Comparison of ENCODE assay signal across 1 cellular context in the genomic region with DNA sequence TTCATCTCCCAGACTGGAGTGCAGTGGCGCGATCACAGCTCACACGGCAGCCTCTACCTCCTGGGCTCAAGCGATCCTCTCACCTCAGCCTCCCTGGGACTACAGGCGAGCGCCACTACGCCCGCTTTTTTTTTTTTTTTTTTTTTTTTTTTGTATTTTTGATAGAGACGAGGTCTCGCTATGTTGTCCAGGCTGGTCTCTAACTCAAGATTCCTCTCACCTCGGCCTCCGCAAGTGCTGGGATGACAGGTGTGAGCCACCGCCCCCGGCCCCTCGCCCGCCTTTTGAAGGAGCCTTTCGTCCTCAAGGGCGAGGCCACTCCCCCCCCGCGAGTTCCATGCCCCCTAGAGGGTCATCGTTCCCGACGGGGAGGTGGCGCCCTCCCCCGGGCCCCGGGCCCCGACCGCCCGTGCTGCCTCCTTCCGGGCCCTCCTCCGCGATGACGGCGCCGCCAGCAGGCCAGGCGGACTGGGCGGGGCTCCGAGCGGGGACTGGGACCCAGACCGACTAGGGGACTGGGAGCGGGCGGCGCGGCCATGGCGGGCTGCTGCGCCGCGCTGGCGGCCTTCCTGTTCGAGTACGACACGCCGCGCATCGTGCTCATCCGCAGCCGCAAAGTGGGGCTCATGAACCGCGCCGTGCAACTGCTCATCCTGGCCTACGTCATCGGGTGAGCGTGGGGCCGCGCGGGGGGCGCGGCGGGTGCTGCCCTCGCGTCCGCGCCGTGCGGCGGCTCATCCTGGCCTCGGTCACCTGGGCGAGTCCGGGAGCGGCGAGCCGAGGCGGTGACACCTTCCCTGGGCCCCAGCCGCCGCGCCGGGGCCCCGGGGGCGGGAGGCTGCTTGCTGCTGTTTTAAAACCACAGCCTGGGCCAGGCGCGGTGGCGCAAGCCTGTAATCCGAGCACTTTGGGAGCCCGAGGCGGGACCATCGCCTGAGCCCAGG.
TF ChIP-seq lines count a peak whose summit lies in the region.

Gene P2RX4 (plus strand): TSS at position 501 of the 944 bp plus-strand sequence. CDS start 36 bp downstream, at position 537.

TF ChIP-seq in HepG2, 621 proteins besides CTCF, POLR2A, EP300 and RAD21 (continued from another document and continues in another):
- TF ChIP-seq, protein P1, sequence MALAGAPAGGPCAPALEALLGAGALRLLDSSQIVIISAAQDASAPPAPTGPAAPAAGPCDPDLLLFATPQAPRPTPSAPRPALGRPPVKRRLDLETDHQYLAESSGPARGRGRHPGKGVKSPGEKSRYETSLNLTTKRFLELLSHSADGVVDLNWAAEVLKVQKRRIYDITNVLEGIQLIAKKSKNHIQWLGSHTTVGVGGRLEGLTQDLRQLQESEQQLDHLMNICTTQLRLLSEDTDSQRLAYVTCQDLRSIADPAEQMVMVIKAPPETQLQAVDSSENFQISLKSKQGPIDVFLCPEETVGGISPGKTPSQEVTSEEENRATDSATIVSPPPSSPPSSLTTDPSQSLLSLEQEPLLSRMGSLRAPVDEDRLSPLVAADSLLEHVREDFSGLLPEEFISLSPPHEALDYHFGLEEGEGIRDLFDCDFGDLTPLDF (CRISPR knock-in tag; IDR thresholded peaks at IDR 0.05), result peak; percentile 25; the same call in 1 of the 2 replicates
- TF ChIP-seq ZFP36L1 (CRISPR knock-in tag; IDR thresholded peaks at IDR 0.05), result 0 out of 2 replicates have a peak, but pooled peaks have one; percentile 79
- TF ChIP-seq E2F5 (CRISPR knock-in tag; conservative IDR thresholded peaks at IDR 0.05), result no peak
- TF ChIP-seq KDM1A (CRISPR knock-in tag; IDR thresholded peaks at IDR 0.05), result 0 out of 2 replicates have a peak, but pooled peaks have one; percentile 0
- peak; percentile 81; the same call in 1 of the 2 replicates for TF ChIP-seq ARNT2 (CRISPR knock-in tag; IDR thresholded peaks at IDR 0.05; ENCODE audit: low read depth)
- peak; percentile 83 for TF ChIP-seq SPEN (CRISPR knock-in tag; IDR thresholded peaks at IDR 0.05; ENCODE audit: low read depth)
- TF ChIP-seq, protein P2, sequence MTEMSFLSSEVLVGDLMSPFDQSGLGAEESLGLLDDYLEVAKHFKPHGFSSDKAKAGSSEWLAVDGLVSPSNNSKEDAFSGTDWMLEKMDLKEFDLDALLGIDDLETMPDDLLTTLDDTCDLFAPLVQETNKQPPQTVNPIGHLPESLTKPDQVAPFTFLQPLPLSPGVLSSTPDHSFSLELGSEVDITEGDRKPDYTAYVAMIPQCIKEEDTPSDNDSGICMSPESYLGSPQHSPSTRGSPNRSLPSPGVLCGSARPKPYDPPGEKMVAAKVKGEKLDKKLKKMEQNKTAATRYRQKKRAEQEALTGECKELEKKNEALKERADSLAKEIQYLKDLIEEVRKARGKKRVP (CRISPR knock-in tag; IDR thresholded peaks at IDR 0.05), result peak in 1 of 2 experiments; percentile 34; a peak in 1 of 4 replicates
- no peak for TF ChIP-seq RARA (CRISPR knock-in tag; IDR thresholded peaks at IDR 0.05)
- peak; percentile 4; the same call in 1 of the 2 replicates for TF ChIP-seq TFAP4 (IDR thresholded peaks at IDR 0.05; ENCODE audit: borderline replicate concordance, low read depth)
- TF ChIP-seq ZNF749 (CRISPR knock-in tag; IDR thresholded peaks at IDR 0.05; ENCODE audit: borderline replicate concordance), result peak; percentile 81
- TF ChIP-seq, protein P3, sequence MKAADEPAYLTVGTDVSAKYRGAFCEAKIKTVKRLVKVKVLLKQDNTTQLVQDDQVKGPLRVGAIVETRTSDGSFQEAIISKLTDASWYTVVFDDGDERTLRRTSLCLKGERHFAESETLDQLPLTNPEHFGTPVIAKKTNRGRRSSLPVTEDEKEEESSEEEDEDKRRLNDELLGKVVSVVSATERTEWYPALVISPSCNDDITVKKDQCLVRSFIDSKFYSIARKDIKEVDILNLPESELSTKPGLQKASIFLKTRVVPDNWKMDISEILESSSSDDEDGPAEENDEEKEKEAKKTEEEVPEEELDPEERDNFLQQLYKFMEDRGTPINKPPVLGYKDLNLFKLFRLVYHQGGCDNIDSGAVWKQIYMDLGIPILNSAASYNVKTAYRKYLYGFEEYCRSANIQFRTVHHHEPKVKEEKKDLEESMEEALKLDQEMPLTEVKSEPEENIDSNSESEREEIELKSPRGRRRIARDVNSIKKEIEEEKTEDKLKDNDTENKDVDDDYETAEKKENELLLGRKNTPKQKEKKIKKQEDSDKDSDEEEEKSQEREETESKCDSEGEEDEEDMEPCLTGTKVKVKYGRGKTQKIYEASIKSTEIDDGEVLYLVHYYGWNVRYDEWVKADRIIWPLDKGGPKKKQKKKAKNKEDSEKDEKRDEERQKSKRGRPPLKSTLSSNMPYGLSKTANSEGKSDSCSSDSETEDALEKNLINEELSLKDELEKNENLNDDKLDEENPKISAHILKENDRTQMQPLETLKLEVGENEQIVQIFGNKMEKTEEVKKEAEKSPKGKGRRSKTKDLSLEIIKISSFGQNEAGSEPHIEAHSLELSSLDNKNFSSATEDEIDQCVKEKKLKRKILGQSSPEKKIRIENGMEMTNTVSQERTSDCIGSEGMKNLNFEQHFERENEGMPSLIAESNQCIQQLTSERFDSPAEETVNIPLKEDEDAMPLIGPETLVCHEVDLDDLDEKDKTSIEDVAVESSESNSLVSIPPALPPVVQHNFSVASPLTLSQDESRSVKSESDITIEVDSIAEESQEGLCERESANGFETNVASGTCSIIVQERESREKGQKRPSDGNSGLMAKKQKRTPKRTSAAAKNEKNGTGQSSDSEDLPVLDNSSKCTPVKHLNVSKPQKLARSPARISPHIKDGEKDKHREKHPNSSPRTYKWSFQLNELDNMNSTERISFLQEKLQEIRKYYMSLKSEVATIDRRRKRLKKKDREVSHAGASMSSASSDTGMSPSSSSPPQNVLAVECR (CRISPR knock-in tag; IDR thresholded peaks at IDR 0.05; ENCODE audit: borderline replicate concordance), result peak; percentile 86
- no peak for TF ChIP-seq EZH2 (conservative IDR thresholded peaks at IDR 0.05; ENCODE audit: low read depth, low read length)
- TF ChIP-seq ZNF432 (CRISPR knock-in tag; IDR thresholded peaks at IDR 0.05; ENCODE audit: borderline replicate concordance), result no peak
- TF ChIP-seq BRCA1 (CRISPR knock-in tag; IDR thresholded peaks at IDR 0.05), result no peak
- no peak for TF ChIP-seq KIAA2018 (CRISPR knock-in tag; IDR thresholded peaks at IDR 0.05; ENCODE audit: borderline replicate concordance)
- TF ChIP-seq RFX5 (IDR thresholded peaks at IDR 0.05; ENCODE audit: low read depth, low read length), result no peak
- TF ChIP-seq FIP1L1 (IDR thresholded peaks at IDR 0.05; ENCODE audit: borderline replicate concordance, insufficient read depth, low read depth, low read length), result no peak
- peak; percentile 54; the same call in 1 of the 2 replicates for TF ChIP-seq ZFP90 (CRISPR knock-in tag; IDR thresholded peaks at IDR 0.05; ENCODE audit: borderline replicate concordance)
- no peak; the same call in 1 of the 2 replicates for TF ChIP-seq ZNF546 (CRISPR knock-in tag; conservative IDR thresholded peaks at IDR 0.05)
- TF ChIP-seq, protein P4, sequence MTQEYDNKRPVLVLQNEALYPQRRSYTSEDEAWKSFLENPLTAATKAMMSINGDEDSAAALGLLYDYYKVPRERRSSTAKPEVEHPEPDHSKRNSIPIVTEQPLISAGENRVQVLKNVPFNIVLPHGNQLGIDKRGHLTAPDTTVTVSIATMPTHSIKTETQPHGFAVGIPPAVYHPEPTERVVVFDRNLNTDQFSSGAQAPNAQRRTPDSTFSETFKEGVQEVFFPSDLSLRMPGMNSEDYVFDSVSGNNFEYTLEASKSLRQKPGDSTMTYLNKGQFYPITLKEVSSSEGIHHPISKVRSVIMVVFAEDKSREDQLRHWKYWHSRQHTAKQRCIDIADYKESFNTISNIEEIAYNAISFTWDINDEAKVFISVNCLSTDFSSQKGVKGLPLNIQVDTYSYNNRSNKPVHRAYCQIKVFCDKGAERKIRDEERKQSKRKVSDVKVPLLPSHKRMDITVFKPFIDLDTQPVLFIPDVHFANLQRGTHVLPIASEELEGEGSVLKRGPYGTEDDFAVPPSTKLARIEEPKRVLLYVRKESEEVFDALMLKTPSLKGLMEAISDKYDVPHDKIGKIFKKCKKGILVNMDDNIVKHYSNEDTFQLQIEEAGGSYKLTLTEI (CRISPR knock-in tag; conservative IDR thresholded peaks at IDR 0.05), result no peak
- TF ChIP-seq KDM5B (CRISPR knock-in tag; IDR thresholded peaks at IDR 0.05; ENCODE audit: borderline replicate concordance), result peak; percentile 71; the same call in 1 of the 2 replicates
- TF ChIP-seq MXD4 (CRISPR knock-in tag; IDR thresholded peaks at IDR 0.05), result 0 out of 2 replicates have a peak, but pooled peaks have one; percentile 64
- TF ChIP-seq SUZ12 (IDR thresholded peaks at IDR 0.05; ENCODE audit: low read depth, low read length), result no peak
- TF ChIP-seq ZSCAN29 (CRISPR knock-in tag; conservative IDR thresholded peaks at IDR 0.05), result no peak
- no peak for TF ChIP-seq PRPF4 (IDR thresholded peaks at IDR 0.05; ENCODE audit: low read depth, low read length, poor library complexity, severe bottlenecking)
- 0 out of 2 replicates have a peak, but pooled peaks have one; percentile 48 for TF ChIP-seq ZNF616 (CRISPR knock-in tag; IDR thresholded peaks at IDR 0.05; ENCODE audit: low read depth)
- TF ChIP-seq ARNTL (CRISPR knock-in tag; IDR thresholded peaks at IDR 0.05), result no peak
- TF ChIP-seq FOXA3 (CRISPR knock-in tag; IDR thresholded peaks at IDR 0.05), result peak; percentile 27; the same call in 1 of the 2 replicates
- no peak for TF ChIP-seq RNF219 (CRISPR knock-in tag; IDR thresholded peaks at IDR 0.05)
- no peak for TF ChIP-seq JUN (CRISPR knock-in tag; IDR thresholded peaks at IDR 0.05)
- TF ChIP-seq SP4 (CRISPR knock-in tag; IDR thresholded peaks at IDR 0.05), result no peak
